In genomic region chr2:17600805-17601204, GRCh38 we compare ENCODE assay signal across 24 cellular contexts.
DNase-seq lines count a peak whose midpoint lies in the region; ATAC-seq, FAIRE-seq and TF ChIP-seq lines count a peak whose summit lies in the region.
"Had no signal": no experiment of that assay in that cellular context is flagged by ENCODE, and none has a peak within 500 bp of the region (broad histone marks: within the 10 kb centered on the region; RNA-seq: fewer than 3 reads in every experiment).

No MANE protein-coding gene starts in this region.

- H3K4me1 ChIP-seq in right atrium auricular region (peaks cover 0 to 5% of the 10 kb centered on the region in 2 donors), endodermal cell (ENCODE audit: control insufficient read depth, insufficient read depth, low read length) (no peaks in the 10 kb centered on the region), mesendoderm (ENCODE audit: control insufficient read depth, low read depth, low read length) (no peaks in the 10 kb centered on the region)
- H3K4me1 ChIP-seq: A549, Caco-2 had no signal

- no peak overlapping the region for H2AK5ac ChIP-seq in mesendoderm (ENCODE audit: low read length)

- no peak overlapping the region for H3K4me3 ChIP-seq in right atrium auricular region
- no peak overlapping the region for H3K4me3 ChIP-seq in endodermal cell (ENCODE audit: low read length)
- no peak overlapping the region for H3K4me3 ChIP-seq in mesendoderm (ENCODE audit: low read length)
- H3K4me3 ChIP-seq: A549; BLaER1 treated with 17β-estradiol and CSF1 and Interleukin-3, amounts not matched to agents 10 nM and 100 nM had no signal

- H3K27me3 ChIP-seq in right atrium auricular region = no peaks in the 10 kb centered on the region
- no peaks in the 10 kb centered on the region for H3K27me3 ChIP-seq in endodermal cell (ENCODE audit: control insufficient read depth, insufficient read depth, low read length, poor library complexity, severe bottlenecking)
- H3K27me3 ChIP-seq in mesendoderm (ENCODE audit: insufficient read depth, low read length, poor library complexity) = no peaks in the 10 kb centered on the region
- H3K27me3 ChIP-seq: BLaER1 treated with 17β-estradiol and CSF1 and Interleukin-3, amounts not matched to agents 10 nM and 100 nM had no signal

- H3K27ac ChIP-seq in right atrium auricular region = peak overlapping the region; percentile 1 to 80
- H3K27ac ChIP-seq in endodermal cell (ENCODE audit: low read depth, low read length) = no peak overlapping the region
- no peak overlapping the region for H3K27ac ChIP-seq in mesendoderm (ENCODE audit: low read depth, low read length)
- H3K27ac ChIP-seq: 22Rv1; A549; BLaER1 treated with 17β-estradiol and CSF1 and Interleukin-3, amounts not matched to agents 10 nM and 100 nM; C4-2B had no signal

- intact Hi-C loops in left cardiac atrium (cut with DNase I) = no loop called here
- intact Hi-C loops in Right ventricle myocardium superior (cut with DNase I) = no loop called here
- intact Hi-C loops in cardiac septum (cut with DNase I) = no loop called here

- H3K56ac ChIP-seq in mesendoderm (ENCODE audit: low read length) = no peak overlapping the region

- no peak overlapping the region for H3K27ac Mint-ChIP-seq in endodermal cell
- H3K27ac Mint-ChIP-seq: B cell; CD4-positive, alpha-beta T cell; CD8-positive, alpha-beta T cell had no signal

- no peak for FAIRE-seq in urothelium cell line (lab: Jason Lieb, UNC)
- FAIRE-seq: A549, D721Med, G401.6, GM12891, GM19239 had no signal

- H3K23ac ChIP-seq in mesendoderm (ENCODE audit: low read length) = no peak overlapping the region

- no peak overlapping the region for H2BK120ac ChIP-seq in mesendoderm (ENCODE audit: low read depth, low read length)

- H3K79me1 ChIP-seq in mesendoderm (ENCODE audit: low read length) = no peaks in the 10 kb centered on the region

- H3K4me1 Mint-ChIP-seq in endodermal cell = peaks cover 5% of the 10 kb centered on the region
- H3K4me1 Mint-ChIP-seq: B cell had no signal

- ATAC-seq in left cardiac atrium = peak; percentile 68 to 72
- ATAC-seq in Right ventricle myocardium superior (ENCODE audit: poor library complexity) = no peak
- ATAC-seq: A549; CD8-positive, alpha-beta T cell had no signal

- H3K4me3 Mint-ChIP-seq in endodermal cell = no peak overlapping the region
- H3K4me3 Mint-ChIP-seq: B cell; CD4-positive, alpha-beta T cell; CD8-positive, alpha-beta T cell had no signal

- no peaks in the 10 kb centered on the region for H3K79me2 ChIP-seq in mesendoderm (ENCODE audit: control insufficient read depth, insufficient read depth, low read length)

- H4K8ac ChIP-seq in mesendoderm (ENCODE audit: low read depth, low read length) = no peak overlapping the region

- TF ChIP-seq CTCF in right atrium auricular region (IDR thresholded peaks at IDR 0.05) = no peak
- TF ChIP-seq CTCF in endodermal cell (conservative IDR thresholded peaks at IDR 0.05) = no peak

- no peak overlapping the region for H4K5ac ChIP-seq in mesendoderm (ENCODE audit: low read length)

- H3K9me3 Mint-ChIP-seq in endodermal cell = no peaks in the 10 kb centered on the region
- H3K9me3 Mint-ChIP-seq: CD4-positive, alpha-beta T cell; CD8-positive, alpha-beta T cell had no signal

- no peaks in the 10 kb centered on the region for H3K9me3 ChIP-seq in right atrium auricular region
- no peaks in the 10 kb centered on the region for H3K9me3 ChIP-seq in endodermal cell (ENCODE audit: control insufficient read depth, low read length)
- H3K9me3 ChIP-seq: A549; BLaER1 treated with 17β-estradiol and CSF1 and Interleukin-3, amounts not matched to agents 10 nM and 100 nM; Caco-2 had no signal

- H3K36me3 Mint-ChIP-seq in endodermal cell (ENCODE audit: low read depth) = no peaks in the 10 kb centered on the region
- H3K36me3 Mint-ChIP-seq: CD8-positive, alpha-beta T cell had no signal

- no peak overlapping the region for H3K4me2 ChIP-seq in mesendoderm (ENCODE audit: low read length)
- H3K4me2 ChIP-seq: A549; BLaER1 treated with 17β-estradiol and CSF1 and Interleukin-3, amounts not matched to agents 10 nM and 100 nM had no signal

- H3K9ac ChIP-seq in endodermal cell (ENCODE audit: extremely low read depth, low read length, poor library complexity, severe bottlenecking) (no peak overlapping the region), mesendoderm (ENCODE audit: low read length) (no peak overlapping the region)
- H3K9ac ChIP-seq: BLaER1 treated with 17β-estradiol and CSF1 and Interleukin-3, amounts not matched to agents 10 nM and 100 nM had no signal

- no peak overlapping the region for H2BK15ac ChIP-seq in mesendoderm (replicated peaks; ENCODE audit: low read depth)

- H3K4ac ChIP-seq in mesendoderm (ENCODE audit: low read depth, low read length) = no peak overlapping the region

- DNase-seq in left cardiac atrium (no peak), Right ventricle myocardium superior (no peak), right atrium auricular region (ENCODE audit: low spot score) (no peak), cardiac septum (ENCODE audit: low spot score) (no peak), endodermal cell (peak; percentile 28), mesendoderm (peak; percentile 27), NCI-H1694 (lab: John Stamatoyannopoulos, UW) (no peak), urothelium cell line (ENCODE audit: low spot score) (no peak)
- DNase-seq: AML-193; Caco-2; Calu3; CD4-positive, alpha-beta T cell; CD8-positive, alpha-beta T cell; DMS79 treated with DMSO at 0.1 percent for 48 hours; GF-D8 had no signal

- H3K36me3 ChIP-seq in right atrium auricular region = no peaks in the 10 kb centered on the region
- no peaks in the 10 kb centered on the region for H3K36me3 ChIP-seq in endodermal cell (ENCODE audit: control insufficient read depth, insufficient read depth, low read length)
- no peaks in the 10 kb centered on the region for H3K36me3 ChIP-seq in mesendoderm (ENCODE audit: control insufficient read depth, insufficient read depth, low read length)
- H3K36me3 ChIP-seq: BLaER1 treated with 17β-estradiol and CSF1 and Interleukin-3, amounts not matched to agents 10 nM and 100 nM had no signal

- no peaks in the 10 kb centered on the region for H3K27me3 Mint-ChIP-seq in endodermal cell (ENCODE audit: insufficient read depth)

- H3K18ac ChIP-seq in mesendoderm (ENCODE audit: low read length) = no peak overlapping the region

- H2BK5ac ChIP-seq in mesendoderm (ENCODE audit: low read length) = no peak overlapping the region

Comparison
In these comparisons a context has a peak if more than half of its experiments do, and no peak if none do; other contexts are left out.
1. DNase-seq: peak in endodermal cell (single experiment) and mesendoderm (single experiment); none in left cardiac atrium (single experiment), Right ventricle myocardium superior (single experiment), right atrium auricular region (single experiment), cardiac septum (single experiment), NCI-H1694 (single experiment) and urothelium cell line (single experiment).
2. H3K27ac ChIP-seq: peak in right atrium auricular region (2 of 2); none in endodermal cell (single experiment) and mesendoderm (single experiment).